In the genomic region with DNA sequence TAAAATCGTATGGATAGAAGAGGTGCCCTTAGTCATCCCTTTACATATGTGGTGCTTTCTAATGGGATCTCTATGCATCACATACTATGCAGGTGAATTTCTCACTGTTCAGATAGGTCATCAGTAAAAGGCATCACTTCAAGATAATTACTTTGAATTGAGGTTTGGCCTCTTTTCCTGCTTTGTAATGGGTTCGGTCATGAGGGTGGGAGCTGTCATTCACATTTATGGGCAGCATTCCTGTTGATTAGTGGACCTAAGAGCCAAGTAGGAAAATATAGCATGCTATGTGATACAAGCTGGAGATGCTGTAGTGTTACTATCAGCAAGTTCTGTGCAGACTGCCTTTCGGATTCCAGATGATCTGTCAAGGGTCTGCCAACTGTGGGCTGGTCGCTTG, we compare ENCODE assay signal across 31 cellular contexts.
DNase-seq lines count a peak whose midpoint lies in the region; ATAC-seq and TF ChIP-seq lines count a peak whose summit lies in the region.
"Had no signal": no experiment of that assay in that cellular context is flagged by ENCODE, and none has a peak within 500 bp of the region (broad histone marks: within the 10 kb centered on the region; RNA-seq: fewer than 3 reads in every experiment).

No MANE protein-coding gene starts in this region.

- peak overlapping the region; percentile 92 for H3K27ac Mint-ChIP-seq in HFFc6
- H3K27ac Mint-ChIP-seq: activated naive CD8-positive, alpha-beta T cell; effector memory CD8-positive, alpha-beta T cell had no signal

- H3K4me1 Mint-ChIP-seq in HFFc6 (ENCODE audit: low read depth): peaks cover 70% of the 10 kb centered on the region

- in situ Hi-C loops in Caki2 (cut with HindIII; ENCODE audit: low pct_unique_long_range_greater_than_20kb, low sequenced_read_pairs): no loop called here

- no peaks in the 10 kb centered on the region for H3K27me3 Mint-ChIP-seq in HFFc6 (ENCODE audit: insufficient read depth)
- H3K27me3 Mint-ChIP-seq: activated naive CD8-positive, alpha-beta T cell; CD4-positive, CD25-positive, alpha-beta regulatory T cell; effector memory CD8-positive, alpha-beta T cell had no signal

- H3K4ac ChIP-seq in trophoblast cell (ENCODE audit: low read depth, low read length): no peak overlapping the region

- H3K36me3 ChIP-seq in gastroesophageal sphincter (no peaks in the 10 kb centered on the region), trophoblast cell (ENCODE audit: control insufficient read depth in 1 of 2, insufficient read depth in 2 of 2, low read length in 2 of 2) (peaks cover 0 to 4% of the 10 kb centered on the region in 2 experiments)
- H3K36me3 ChIP-seq: heart left ventricle, SJCRH30, suprapubic skin, upper lobe of right lung had no signal

- CTCF ChIA-PET in RWPE1 (lab: Yijun Ruan, JAX): no interaction called here

- no peak overlapping the region for H3K4me2 ChIP-seq in trophoblast cell (ENCODE audit: low read length)
- H3K4me2 ChIP-seq: A549 had no signal

- H4K12ac ChIP-seq in trophoblast cell (ENCODE audit: low read depth, low read length): no peak overlapping the region

- H3K9me3 ChIP-seq in gastroesophageal sphincter: no peaks in the 10 kb centered on the region
- no peaks in the 10 kb centered on the region for H3K9me3 ChIP-seq in trophoblast cell (ENCODE audit: insufficient read depth, low read depth, low read length)
- H3K9me3 ChIP-seq: A549, heart left ventricle, mucosa of descending colon, SJCRH30, suprapubic skin, upper lobe of right lung had no signal

- H2BK5ac ChIP-seq in trophoblast cell (ENCODE audit: low read depth, low read length, poor library complexity): no peak overlapping the region

- H2BK12ac ChIP-seq in trophoblast cell (ENCODE audit: low read length): no peak overlapping the region

- H4K8ac ChIP-seq in trophoblast cell (ENCODE audit: low read depth, low read length): no peak overlapping the region

- H4K91ac ChIP-seq in trophoblast cell (ENCODE audit: low read depth, low read length): no peak overlapping the region

- no peaks in the 10 kb centered on the region for H3K27me3 ChIP-seq in gastroesophageal sphincter
- no peaks in the 10 kb centered on the region for H3K27me3 ChIP-seq in trophoblast cell (ENCODE audit: insufficient read depth, low read length)
- H3K27me3 ChIP-seq: heart left ventricle, SJCRH30, suprapubic skin, upper lobe of right lung had no signal

- 46 to 82% methylated on average over 1 to 4 of the region's 4 CpGs for WGBS in gastroesophageal sphincter (ENCODE audit: low coverage in 1 of 2), 2 donors
- WGBS in trophoblast cell (ENCODE audit: extremely low coverage, insufficient coverage, insufficient read length): no CpG with 5 or more reads among the region's 4 CpGs

- peak; percentile 45 for DNase-seq in Caki2 (ENCODE audit: low read depth)
- peak; percentile 37 for DNase-seq in HFFc6
- DNase-seq in trophoblast cell: peak in 1 of 2 donors; percentile 62
- DNase-seq in COLO668 (lab: John Stamatoyannopoulos, UW; ENCODE audit: unreplicated experiment): no peak
- no peak for DNase-seq in RWPE1 (ENCODE audit: low spot score)
- no peak for DNase-seq in activated T-cell treated with anti-CD3 and anti-CD28 coated beads, Interleukin-2, amount 50 U/mL, for 48 hours
- no peak for DNase-seq in coronary artery (ENCODE audit: low spot score)
- DNase-seq: activated CD4-positive, alpha-beta T cell treated with anti-CD3 and anti-CD28 coated beads for 48 hours; AML-193; aorta; caudate nucleus; CD4-positive, CD25-positive, alpha-beta regulatory T cell; effector memory CD8-positive, alpha-beta T cell; H7; heart left ventricle; mucosa of descending colon; NCI-H1436; NCI-H2081 treated with DMSO at 0.1 percent for 48 hours; NCI-H446; NCI-H82; retina; SJCRH30; small intestine; stimulated activated naive CD4-positive, alpha-beta T cell; upper lobe of right lung had no signal

- H3K9me3 Mint-ChIP-seq in HFFc6: no peaks in the 10 kb centered on the region
- H3K9me3 Mint-ChIP-seq: CD4-positive, CD25-positive, alpha-beta regulatory T cell; effector memory CD8-positive, alpha-beta T cell; nephron had no signal

- no peak overlapping the region for H2AFZ ChIP-seq in trophoblast cell (ENCODE audit: insufficient read depth, low read length, poor library complexity)

- no peak overlapping the region for H3K18ac ChIP-seq in trophoblast cell (ENCODE audit: low read length)

- H3K79me1 ChIP-seq in trophoblast cell (ENCODE audit: low read length): no peaks in the 10 kb centered on the region

- no peak for TF ChIP-seq CTCF in HFFc6 (IDR thresholded peaks at IDR 0.05)
- no peak for TF ChIP-seq CTCF in gastroesophageal sphincter (IDR thresholded peaks at IDR 0.05)
- TF ChIP-seq CTCF in RWPE1 (conservative IDR thresholded peaks at IDR 0.05; ENCODE audit: low read depth): no peak
- TF ChIP-seq CTCF in coronary artery (IDR thresholded peaks at IDR 0.05): no peak

- H3K79me2 ChIP-seq in trophoblast cell (ENCODE audit: control insufficient read depth, insufficient read depth, low read length, poor library complexity): no peaks in the 10 kb centered on the region

- H2BK120ac ChIP-seq in trophoblast cell (ENCODE audit: insufficient read depth, low read length, poor library complexity): no peak overlapping the region

- H3K9ac ChIP-seq in trophoblast cell (ENCODE audit: low read length): no peak overlapping the region

- TF ChIP-seq EP300 in gastroesophageal sphincter (IDR thresholded peaks at IDR 0.05): no peak

- no peak for ATAC-seq in gastroesophageal sphincter
- ATAC-seq: A549; effector memory CD8-positive, alpha-beta T cell; heart left ventricle; mucosa of descending colon; upper lobe of right lung had no signal

- no peak overlapping the region for H3K23ac ChIP-seq in trophoblast cell (ENCODE audit: low read length)

- H3K4me3 ChIP-seq in gastroesophageal sphincter (no peak overlapping the region), trophoblast cell (ENCODE audit: low read depth, low read length) (no peak overlapping the region), coronary artery (no peak overlapping the region)
- H3K4me3 ChIP-seq: A549, heart left ventricle, lung, mucosa of descending colon, SJCRH30, suprapubic skin, upper lobe of right lung had no signal

- no peak for TF ChIP-seq POLR2A in gastroesophageal sphincter (IDR thresholded peaks at IDR 0.05)

- H3K4me3 Mint-ChIP-seq in HFFc6: peak overlapping the region; percentile 68; the same call in 1 of the 2 replicates
- H3K4me3 Mint-ChIP-seq: activated naive CD8-positive, alpha-beta T cell; CD4-positive, CD25-positive, alpha-beta regulatory T cell; effector memory CD8-positive, alpha-beta T cell; nephron had no signal

- H3K4me1 ChIP-seq in gastroesophageal sphincter (peaks cover 6 to 36% (median 19%) of the 10 kb centered on the region in 3 donors), trophoblast cell (ENCODE audit: control insufficient read depth in 1 of 2, insufficient read depth in 2 of 2, low read length in 2 of 2) (peaks cover 0 to 6% of the 10 kb centered on the region in 2 experiments)
- H3K4me1 ChIP-seq: SJCRH30, suprapubic skin, upper lobe of right lung had no signal

- H2AK5ac ChIP-seq in trophoblast cell (ENCODE audit: low read length): no peak overlapping the region

- H3K27ac ChIP-seq in gastroesophageal sphincter (peak overlapping the region; percentile 3 to 61 (median 44)), trophoblast cell (ENCODE audit: low read depth, low read length) (peak overlapping the region; percentile 42), RWPE1 (no peak overlapping the region), coronary artery (peak overlapping the region in 1 of 2 donors; percentile 30)
- H3K27ac ChIP-seq: A549, heart left ventricle, SJCRH30, suprapubic skin, upper lobe of right lung had no signal

- H3K36me3 Mint-ChIP-seq in HFFc6 (ENCODE audit: low read depth): peaks cover 4% of the 10 kb centered on the region

- POLR2A ChIA-PET in RWPE1 (lab: Yijun Ruan, JAX; ENCODE audit: low non-redundant PET): no interaction called here

- H3K14ac ChIP-seq in trophoblast cell (ENCODE audit: low read length): no peak overlapping the region

Comparison
In these comparisons a context has a peak if more than half of its experiments do, and no peak if none do; other contexts are left out.
1. DNase-seq: peak in Caki2 (single experiment) and HFFc6 (single experiment); none in COLO668 (single experiment), RWPE1 (single experiment), activated T-cell treated with anti-CD3 and anti-CD28 coated beads, Interleukin-2, amount 50 U/mL, for 48 hours (0 of 2) and coronary artery (single experiment).